1 cellular context compared by ENCODE assay signal in the genomic region with DNA sequence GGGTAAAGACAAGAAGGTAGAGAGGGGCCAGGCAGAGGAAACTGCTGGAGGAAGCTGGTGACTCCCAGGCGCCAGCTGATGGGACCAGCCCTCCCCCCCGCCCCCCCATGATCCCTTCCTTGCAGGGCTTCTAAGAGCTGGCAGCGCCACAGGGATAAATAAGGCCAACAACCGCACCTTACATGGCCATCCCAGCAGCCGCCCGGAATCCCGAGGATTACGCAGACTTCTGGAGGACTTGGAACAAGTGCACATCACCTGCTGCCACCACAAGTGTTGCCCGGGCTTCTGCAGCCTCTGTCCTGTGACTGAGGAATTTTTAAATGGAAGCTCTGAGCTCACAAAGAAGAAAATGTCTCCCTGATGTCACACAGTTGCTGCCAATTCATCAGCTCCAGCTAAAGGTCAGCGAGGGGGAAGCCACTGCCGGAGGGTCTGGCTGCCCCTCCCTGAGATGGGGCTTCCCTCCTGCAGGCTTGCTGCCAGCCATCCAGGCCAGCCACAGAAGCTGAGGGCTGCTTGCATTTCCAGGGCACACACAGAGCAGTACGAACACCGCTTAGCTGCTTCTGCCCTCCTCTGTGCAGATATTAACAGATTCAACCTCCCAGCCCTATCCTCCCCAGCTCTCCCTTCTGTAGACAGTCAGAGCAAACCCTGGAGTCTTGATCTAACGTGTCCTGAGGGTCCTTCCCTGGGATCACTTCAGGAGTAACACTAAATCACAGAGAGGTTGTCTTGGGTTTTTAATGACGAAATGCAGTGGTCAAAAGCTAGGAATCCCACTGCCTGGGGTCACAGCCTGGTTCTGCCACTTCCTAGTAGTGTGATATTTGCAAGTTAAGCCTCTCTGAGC.
TF ChIP-seq lines count a peak whose summit lies in the region.

No MANE protein-coding gene starts in this region.

TF ChIP-seq in HepG2, 621 proteins besides CTCF, POLR2A, EP300 and RAD21 (continued from another document):
- TF ChIP-seq, protein P1, sequence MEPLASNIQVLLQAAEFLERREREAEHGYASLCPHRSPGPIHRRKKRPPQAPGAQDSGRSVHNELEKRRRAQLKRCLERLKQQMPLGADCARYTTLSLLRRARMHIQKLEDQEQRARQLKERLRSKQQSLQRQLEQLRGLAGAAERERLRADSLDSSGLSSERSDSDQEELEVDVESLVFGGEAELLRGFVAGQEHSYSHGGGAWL (CRISPR knock-in tag; IDR thresholded peaks at IDR 0.05) = peak; percentile 32; the same call in 1 of the 2 replicates
- TF ChIP-seq, protein P2, sequence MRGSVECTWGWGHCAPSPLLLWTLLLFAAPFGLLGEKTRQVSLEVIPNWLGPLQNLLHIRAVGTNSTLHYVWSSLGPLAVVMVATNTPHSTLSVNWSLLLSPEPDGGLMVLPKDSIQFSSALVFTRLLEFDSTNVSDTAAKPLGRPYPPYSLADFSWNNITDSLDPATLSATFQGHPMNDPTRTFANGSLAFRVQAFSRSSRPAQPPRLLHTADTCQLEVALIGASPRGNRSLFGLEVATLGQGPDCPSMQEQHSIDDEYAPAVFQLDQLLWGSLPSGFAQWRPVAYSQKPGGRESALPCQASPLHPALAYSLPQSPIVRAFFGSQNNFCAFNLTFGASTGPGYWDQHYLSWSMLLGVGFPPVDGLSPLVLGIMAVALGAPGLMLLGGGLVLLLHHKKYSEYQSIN (CRISPR knock-in tag; IDR thresholded peaks at IDR 0.05; ENCODE audit: borderline replicate concordance) = no peak
- no peak for TF ChIP-seq CHD4 (IDR thresholded peaks at IDR 0.05; ENCODE audit: borderline replicate concordance, low read length)
- TF ChIP-seq ZNF749 (CRISPR knock-in tag; IDR thresholded peaks at IDR 0.05; ENCODE audit: borderline replicate concordance) = no peak
- no peak for TF ChIP-seq ZNF678 (CRISPR knock-in tag; IDR thresholded peaks at IDR 0.05)
- TF ChIP-seq, protein P3, sequence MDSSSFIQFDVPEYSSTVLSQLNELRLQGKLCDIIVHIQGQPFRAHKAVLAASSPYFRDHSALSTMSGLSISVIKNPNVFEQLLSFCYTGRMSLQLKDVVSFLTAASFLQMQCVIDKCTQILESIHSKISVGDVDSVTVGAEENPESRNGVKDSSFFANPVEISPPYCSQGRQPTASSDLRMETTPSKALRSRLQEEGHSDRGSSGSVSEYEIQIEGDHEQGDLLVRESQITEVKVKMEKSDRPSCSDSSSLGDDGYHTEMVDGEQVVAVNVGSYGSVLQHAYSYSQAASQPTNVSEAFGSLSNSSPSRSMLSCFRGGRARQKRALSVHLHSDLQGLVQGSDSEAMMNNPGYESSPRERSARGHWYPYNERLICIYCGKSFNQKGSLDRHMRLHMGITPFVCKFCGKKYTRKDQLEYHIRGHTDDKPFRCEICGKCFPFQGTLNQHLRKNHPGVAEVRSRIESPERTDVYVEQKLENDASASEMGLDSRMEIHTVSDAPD (CRISPR knock-in tag; IDR thresholded peaks at IDR 0.05) = 0 out of 2 replicates have a peak, but pooled peaks have one; percentile 41
- no peak for TF ChIP-seq ZFX (CRISPR knock-in tag; IDR thresholded peaks at IDR 0.05; ENCODE audit: low read depth)
- TF ChIP-seq FOXC1 (CRISPR knock-in tag; IDR thresholded peaks at IDR 0.05; ENCODE audit: borderline replicate concordance) = 0 out of 2 replicates have a peak, but pooled peaks have one; percentile 13
- 0 out of 2 replicates have a peak, but pooled peaks have one; percentile 33 for TF ChIP-seq ZNF256 (CRISPR knock-in tag; conservative IDR thresholded peaks at IDR 0.05)
- no peak for TF ChIP-seq HOXA9 (CRISPR knock-in tag; IDR thresholded peaks at IDR 0.05; ENCODE audit: borderline replicate concordance)
- peak; percentile 62; the same call in 1 of the 2 replicates for TF ChIP-seq TARDBP (CRISPR knock-in tag; IDR thresholded peaks at IDR 0.05)
- no peak for TF ChIP-seq SIX4 (CRISPR knock-in tag; IDR thresholded peaks at IDR 0.05)
- TF ChIP-seq ZNF891 (CRISPR knock-in tag; IDR thresholded peaks at IDR 0.05) = 0 out of 2 replicates have a peak, but pooled peaks have one; percentile 71
- TF ChIP-seq, protein P4, sequence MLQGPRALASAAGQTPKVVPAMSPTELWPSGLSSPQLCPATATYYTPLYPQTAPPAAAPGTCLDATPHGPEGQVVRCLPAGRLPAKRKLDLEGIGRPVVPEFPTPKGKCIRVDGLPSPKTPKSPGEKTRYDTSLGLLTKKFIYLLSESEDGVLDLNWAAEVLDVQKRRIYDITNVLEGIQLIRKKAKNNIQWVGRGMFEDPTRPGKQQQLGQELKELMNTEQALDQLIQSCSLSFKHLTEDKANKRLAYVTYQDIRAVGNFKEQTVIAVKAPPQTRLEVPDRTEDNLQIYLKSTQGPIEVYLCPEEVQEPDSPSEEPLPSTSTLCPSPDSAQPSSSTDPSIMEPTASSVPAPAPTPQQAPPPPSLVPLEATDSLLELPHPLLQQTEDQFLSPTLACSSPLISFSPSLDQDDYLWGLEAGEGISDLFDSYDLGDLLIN (CRISPR knock-in tag; IDR thresholded peaks at IDR 0.05; ENCODE audit: borderline replicate concordance) = peak; percentile 23; the same call in 1 of the 2 replicates
- TF ChIP-seq THYN1 (CRISPR knock-in tag; IDR thresholded peaks at IDR 0.05; ENCODE audit: borderline replicate concordance, low read depth) = no peak; the same call in 1 of the 2 replicates
- TF ChIP-seq, protein P5, sequence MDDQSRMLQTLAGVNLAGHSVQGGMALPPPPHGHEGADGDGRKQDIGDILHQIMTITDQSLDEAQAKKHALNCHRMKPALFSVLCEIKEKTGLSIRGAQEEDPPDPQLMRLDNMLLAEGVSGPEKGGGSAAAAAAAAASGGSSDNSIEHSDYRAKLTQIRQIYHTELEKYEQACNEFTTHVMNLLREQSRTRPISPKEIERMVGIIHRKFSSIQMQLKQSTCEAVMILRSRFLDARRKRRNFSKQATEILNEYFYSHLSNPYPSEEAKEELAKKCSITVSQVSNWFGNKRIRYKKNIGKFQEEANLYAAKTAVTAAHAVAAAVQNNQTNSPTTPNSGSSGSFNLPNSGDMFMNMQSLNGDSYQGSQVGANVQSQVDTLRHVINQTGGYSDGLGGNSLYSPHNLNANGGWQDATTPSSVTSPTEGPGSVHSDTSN (CRISPR knock-in tag; IDR thresholded peaks at IDR 0.05; ENCODE audit: borderline replicate concordance) = no peak
- 0 out of 2 replicates have a peak, but pooled peaks have one; percentile 7 for TF ChIP-seq ZNF747 (CRISPR knock-in tag; IDR thresholded peaks at IDR 0.05; ENCODE audit: borderline replicate concordance)
- TF ChIP-seq, protein P6, sequence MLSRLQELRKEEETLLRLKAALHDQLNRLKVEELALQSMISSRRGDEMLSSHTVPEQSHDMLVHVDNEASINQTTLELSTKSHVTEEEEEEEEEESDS (CRISPR knock-in tag; IDR thresholded peaks at IDR 0.05; ENCODE audit: borderline replicate concordance) = 0 out of 2 replicates have a peak, but pooled peaks have one; percentile 26
- TF ChIP-seq, protein P7, sequence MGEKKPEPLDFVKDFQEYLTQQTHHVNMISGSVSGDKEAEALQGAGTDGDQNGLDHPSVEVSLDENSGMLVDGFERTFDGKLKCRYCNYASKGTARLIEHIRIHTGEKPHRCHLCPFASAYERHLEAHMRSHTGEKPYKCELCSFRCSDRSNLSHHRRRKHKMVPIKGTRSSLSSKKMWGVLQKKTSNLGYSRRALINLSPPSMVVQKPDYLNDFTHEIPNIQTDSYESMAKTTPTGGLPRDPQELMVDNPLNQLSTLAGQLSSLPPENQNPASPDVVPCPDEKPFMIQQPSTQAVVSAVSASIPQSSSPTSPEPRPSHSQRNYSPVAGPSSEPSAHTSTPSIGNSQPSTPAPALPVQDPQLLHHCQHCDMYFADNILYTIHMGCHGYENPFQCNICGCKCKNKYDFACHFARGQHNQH (CRISPR knock-in tag; IDR thresholded peaks at IDR 0.05) = peak; percentile 3; the same call in 1 of the 2 replicates
- 0 out of 2 replicates have a peak, but pooled peaks have one; percentile 63 for TF ChIP-seq SATB2 (CRISPR knock-in tag; IDR thresholded peaks at IDR 0.05)
- TF ChIP-seq MYC (CRISPR knock-in tag; IDR thresholded peaks at IDR 0.05; ENCODE audit: borderline replicate concordance) = peak; percentile 18; the same call in 1 of the 2 replicates
- no peak for TF ChIP-seq REPIN1 (CRISPR knock-in tag; IDR thresholded peaks at IDR 0.05; ENCODE audit: borderline replicate concordance, low read depth)
- TF ChIP-seq ZMYM4 (CRISPR knock-in tag; IDR thresholded peaks at IDR 0.05) = peak; percentile 46; the same call in 1 of the 2 replicates
- no peak for TF ChIP-seq ZNF138 (CRISPR knock-in tag; IDR thresholded peaks at IDR 0.05; ENCODE audit: low read depth)
TF ChIP-seq in HepG2: peak in this region for 86.
